In genomic region chr2:231957913-231958763, GRCh38 we compare ENCODE assay signal across 1 cellular context.
TF ChIP-seq lines count a peak whose summit lies in the region.

No MANE protein-coding gene starts in this region.

TF ChIP-seq in HepG2, 621 proteins besides CTCF, POLR2A, EP300 and RAD21 (continued from another document and continues in another):
- 0 out of 2 replicates have a peak, but pooled peaks have one; percentile 48 for TF ChIP-seq POGK (CRISPR knock-in tag; conservative IDR thresholded peaks at IDR 0.05)
- no peak for TF ChIP-seq MIER2 (CRISPR knock-in tag; IDR thresholded peaks at IDR 0.05)
- TF ChIP-seq CBX1 (IDR thresholded peaks at IDR 0.05; ENCODE audit: low read depth): no peak
- peak; percentile 57 for TF ChIP-seq GATAD1 (CRISPR knock-in tag; IDR thresholded peaks at IDR 0.05)
- TF ChIP-seq RFX3 (CRISPR knock-in tag; IDR thresholded peaks at IDR 0.05): no peak
- no peak for TF ChIP-seq ZBTB42 (CRISPR knock-in tag; IDR thresholded peaks at IDR 0.05)
- TF ChIP-seq ZNF431 (CRISPR knock-in tag; IDR thresholded peaks at IDR 0.05; ENCODE audit: borderline replicate concordance, low read depth): no peak
- peak; percentile 75 for TF ChIP-seq THAP11 (CRISPR knock-in tag; IDR thresholded peaks at IDR 0.05)
- TF ChIP-seq, protein P1, sequence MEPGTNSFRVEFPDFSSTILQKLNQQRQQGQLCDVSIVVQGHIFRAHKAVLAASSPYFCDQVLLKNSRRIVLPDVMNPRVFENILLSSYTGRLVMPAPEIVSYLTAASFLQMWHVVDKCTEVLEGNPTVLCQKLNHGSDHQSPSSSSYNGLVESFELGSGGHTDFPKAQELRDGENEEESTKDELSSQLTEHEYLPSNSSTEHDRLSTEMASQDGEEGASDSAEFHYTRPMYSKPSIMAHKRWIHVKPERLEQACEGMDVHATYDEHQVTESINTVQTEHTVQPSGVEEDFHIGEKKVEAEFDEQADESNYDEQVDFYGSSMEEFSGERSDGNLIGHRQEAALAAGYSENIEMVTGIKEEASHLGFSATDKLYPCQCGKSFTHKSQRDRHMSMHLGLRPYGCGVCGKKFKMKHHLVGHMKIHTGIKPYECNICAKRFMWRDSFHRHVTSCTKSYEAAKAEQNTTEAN (CRISPR knock-in tag; conservative IDR thresholded peaks at IDR 0.05): no peak
- TF ChIP-seq, protein P2, sequence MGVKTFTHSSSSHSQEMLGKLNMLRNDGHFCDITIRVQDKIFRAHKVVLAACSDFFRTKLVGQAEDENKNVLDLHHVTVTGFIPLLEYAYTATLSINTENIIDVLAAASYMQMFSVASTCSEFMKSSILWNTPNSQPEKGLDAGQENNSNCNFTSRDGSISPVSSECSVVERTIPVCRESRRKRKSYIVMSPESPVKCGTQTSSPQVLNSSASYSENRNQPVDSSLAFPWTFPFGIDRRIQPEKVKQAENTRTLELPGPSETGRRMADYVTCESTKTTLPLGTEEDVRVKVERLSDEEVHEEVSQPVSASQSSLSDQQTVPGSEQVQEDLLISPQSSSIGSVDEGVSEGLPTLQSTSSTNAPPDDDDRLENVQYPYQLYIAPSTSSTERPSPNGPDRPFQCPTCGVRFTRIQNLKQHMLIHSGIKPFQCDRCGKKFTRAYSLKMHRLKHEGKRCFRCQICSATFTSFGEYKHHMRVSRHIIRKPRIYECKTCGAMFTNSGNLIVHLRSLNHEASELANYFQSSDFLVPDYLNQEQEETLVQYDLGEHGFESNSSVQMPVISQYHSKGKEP (CRISPR knock-in tag; IDR thresholded peaks at IDR 0.05): no peak
- TF ChIP-seq CREB1 (IDR thresholded peaks at IDR 0.05): no peak
- TF ChIP-seq CREB1 (CRISPR knock-in tag; IDR thresholded peaks at IDR 0.05): no peak
- no peak for TF ChIP-seq WIZ (CRISPR knock-in tag; IDR thresholded peaks at IDR 0.05)
- TF ChIP-seq PAF1 (CRISPR knock-in tag; IDR thresholded peaks at IDR 0.05): no peak
- no peak for TF ChIP-seq ZNF792 (CRISPR knock-in tag; IDR thresholded peaks at IDR 0.05)
- TF ChIP-seq PHF8 (CRISPR knock-in tag; IDR thresholded peaks at IDR 0.05): no peak
- TF ChIP-seq CBX2 (IDR thresholded peaks at IDR 0.05; ENCODE audit: low read depth, low read length): no peak
- no peak for TF ChIP-seq CBX2 (CRISPR knock-in tag; IDR thresholded peaks at IDR 0.05; ENCODE audit: low read depth)
- TF ChIP-seq ZNF138 (CRISPR knock-in tag; IDR thresholded peaks at IDR 0.05; ENCODE audit: low read depth): no peak
- TF ChIP-seq, protein P3, sequence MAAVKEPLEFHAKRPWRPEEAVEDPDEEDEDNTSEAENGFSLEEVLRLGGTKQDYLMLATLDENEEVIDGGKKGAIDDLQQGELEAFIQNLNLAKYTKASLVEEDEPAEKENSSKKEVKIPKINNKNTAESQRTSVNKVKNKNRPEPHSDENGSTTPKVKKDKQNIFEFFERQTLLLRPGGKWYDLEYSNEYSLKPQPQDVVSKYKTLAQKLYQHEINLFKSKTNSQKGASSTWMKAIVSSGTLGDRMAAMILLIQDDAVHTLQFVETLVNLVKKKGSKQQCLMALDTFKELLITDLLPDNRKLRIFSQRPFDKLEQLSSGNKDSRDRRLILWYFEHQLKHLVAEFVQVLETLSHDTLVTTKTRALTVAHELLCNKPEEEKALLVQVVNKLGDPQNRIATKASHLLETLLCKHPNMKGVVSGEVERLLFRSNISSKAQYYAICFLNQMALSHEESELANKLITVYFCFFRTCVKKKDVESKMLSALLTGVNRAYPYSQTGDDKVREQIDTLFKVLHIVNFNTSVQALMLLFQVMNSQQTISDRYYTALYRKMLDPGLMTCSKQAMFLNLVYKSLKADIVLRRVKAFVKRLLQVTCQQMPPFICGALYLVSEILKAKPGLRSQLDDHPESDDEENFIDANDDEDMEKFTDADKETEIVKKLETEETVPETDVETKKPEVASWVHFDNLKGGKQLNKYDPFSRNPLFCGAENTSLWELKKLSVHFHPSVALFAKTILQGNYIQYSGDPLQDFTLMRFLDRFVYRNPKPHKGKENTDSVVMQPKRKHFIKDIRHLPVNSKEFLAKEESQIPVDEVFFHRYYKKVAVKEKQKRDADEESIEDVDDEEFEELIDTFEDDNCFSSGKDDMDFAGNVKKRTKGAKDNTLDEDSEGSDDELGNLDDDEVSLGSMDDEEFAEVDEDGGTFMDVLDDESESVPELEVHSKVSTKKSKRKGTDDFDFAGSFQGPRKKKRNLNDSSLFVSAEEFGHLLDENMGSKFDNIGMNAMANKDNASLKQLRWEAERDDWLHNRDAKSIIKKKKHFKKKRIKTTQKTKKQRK (IDR thresholded peaks at IDR 0.05; ENCODE audit: low read length): no peak
- TF ChIP-seq CHCHD3 (CRISPR knock-in tag; IDR thresholded peaks at IDR 0.05): no peak
- no peak for TF ChIP-seq ZNF317 (CRISPR knock-in tag; IDR thresholded peaks at IDR 0.05)
- TF ChIP-seq MIXL1 (CRISPR knock-in tag; IDR thresholded peaks at IDR 0.05): no peak
- no peak for TF ChIP-seq PBX3 (CRISPR knock-in tag; IDR thresholded peaks at IDR 0.05; ENCODE audit: borderline replicate concordance)
- peak; percentile 58; the same call in 1 of the 2 replicates for TF ChIP-seq FOXO1 (CRISPR knock-in tag; IDR thresholded peaks at IDR 0.05)
- no peak for TF ChIP-seq ZNF235 (CRISPR knock-in tag; IDR thresholded peaks at IDR 0.05; ENCODE audit: borderline replicate concordance)
- TF ChIP-seq MATR3 (CRISPR knock-in tag; IDR thresholded peaks at IDR 0.05): no peak
- TF ChIP-seq SMYD3 (CRISPR knock-in tag; IDR thresholded peaks at IDR 0.05): no peak
- no peak for TF ChIP-seq POLR2G (IDR thresholded peaks at IDR 0.05; ENCODE audit: low read depth, low read length)
- TF ChIP-seq HHEX (CRISPR knock-in tag; IDR thresholded peaks at IDR 0.05): no peak
- TF ChIP-seq MIER3 (CRISPR knock-in tag; IDR thresholded peaks at IDR 0.05; ENCODE audit: borderline replicate concordance): no peak; the same call in 1 of the 2 replicates
- no peak for TF ChIP-seq ZEB1 (IDR thresholded peaks at IDR 0.05; ENCODE audit: insufficient replicate concordance, low read depth)
- TF ChIP-seq, protein P4, sequence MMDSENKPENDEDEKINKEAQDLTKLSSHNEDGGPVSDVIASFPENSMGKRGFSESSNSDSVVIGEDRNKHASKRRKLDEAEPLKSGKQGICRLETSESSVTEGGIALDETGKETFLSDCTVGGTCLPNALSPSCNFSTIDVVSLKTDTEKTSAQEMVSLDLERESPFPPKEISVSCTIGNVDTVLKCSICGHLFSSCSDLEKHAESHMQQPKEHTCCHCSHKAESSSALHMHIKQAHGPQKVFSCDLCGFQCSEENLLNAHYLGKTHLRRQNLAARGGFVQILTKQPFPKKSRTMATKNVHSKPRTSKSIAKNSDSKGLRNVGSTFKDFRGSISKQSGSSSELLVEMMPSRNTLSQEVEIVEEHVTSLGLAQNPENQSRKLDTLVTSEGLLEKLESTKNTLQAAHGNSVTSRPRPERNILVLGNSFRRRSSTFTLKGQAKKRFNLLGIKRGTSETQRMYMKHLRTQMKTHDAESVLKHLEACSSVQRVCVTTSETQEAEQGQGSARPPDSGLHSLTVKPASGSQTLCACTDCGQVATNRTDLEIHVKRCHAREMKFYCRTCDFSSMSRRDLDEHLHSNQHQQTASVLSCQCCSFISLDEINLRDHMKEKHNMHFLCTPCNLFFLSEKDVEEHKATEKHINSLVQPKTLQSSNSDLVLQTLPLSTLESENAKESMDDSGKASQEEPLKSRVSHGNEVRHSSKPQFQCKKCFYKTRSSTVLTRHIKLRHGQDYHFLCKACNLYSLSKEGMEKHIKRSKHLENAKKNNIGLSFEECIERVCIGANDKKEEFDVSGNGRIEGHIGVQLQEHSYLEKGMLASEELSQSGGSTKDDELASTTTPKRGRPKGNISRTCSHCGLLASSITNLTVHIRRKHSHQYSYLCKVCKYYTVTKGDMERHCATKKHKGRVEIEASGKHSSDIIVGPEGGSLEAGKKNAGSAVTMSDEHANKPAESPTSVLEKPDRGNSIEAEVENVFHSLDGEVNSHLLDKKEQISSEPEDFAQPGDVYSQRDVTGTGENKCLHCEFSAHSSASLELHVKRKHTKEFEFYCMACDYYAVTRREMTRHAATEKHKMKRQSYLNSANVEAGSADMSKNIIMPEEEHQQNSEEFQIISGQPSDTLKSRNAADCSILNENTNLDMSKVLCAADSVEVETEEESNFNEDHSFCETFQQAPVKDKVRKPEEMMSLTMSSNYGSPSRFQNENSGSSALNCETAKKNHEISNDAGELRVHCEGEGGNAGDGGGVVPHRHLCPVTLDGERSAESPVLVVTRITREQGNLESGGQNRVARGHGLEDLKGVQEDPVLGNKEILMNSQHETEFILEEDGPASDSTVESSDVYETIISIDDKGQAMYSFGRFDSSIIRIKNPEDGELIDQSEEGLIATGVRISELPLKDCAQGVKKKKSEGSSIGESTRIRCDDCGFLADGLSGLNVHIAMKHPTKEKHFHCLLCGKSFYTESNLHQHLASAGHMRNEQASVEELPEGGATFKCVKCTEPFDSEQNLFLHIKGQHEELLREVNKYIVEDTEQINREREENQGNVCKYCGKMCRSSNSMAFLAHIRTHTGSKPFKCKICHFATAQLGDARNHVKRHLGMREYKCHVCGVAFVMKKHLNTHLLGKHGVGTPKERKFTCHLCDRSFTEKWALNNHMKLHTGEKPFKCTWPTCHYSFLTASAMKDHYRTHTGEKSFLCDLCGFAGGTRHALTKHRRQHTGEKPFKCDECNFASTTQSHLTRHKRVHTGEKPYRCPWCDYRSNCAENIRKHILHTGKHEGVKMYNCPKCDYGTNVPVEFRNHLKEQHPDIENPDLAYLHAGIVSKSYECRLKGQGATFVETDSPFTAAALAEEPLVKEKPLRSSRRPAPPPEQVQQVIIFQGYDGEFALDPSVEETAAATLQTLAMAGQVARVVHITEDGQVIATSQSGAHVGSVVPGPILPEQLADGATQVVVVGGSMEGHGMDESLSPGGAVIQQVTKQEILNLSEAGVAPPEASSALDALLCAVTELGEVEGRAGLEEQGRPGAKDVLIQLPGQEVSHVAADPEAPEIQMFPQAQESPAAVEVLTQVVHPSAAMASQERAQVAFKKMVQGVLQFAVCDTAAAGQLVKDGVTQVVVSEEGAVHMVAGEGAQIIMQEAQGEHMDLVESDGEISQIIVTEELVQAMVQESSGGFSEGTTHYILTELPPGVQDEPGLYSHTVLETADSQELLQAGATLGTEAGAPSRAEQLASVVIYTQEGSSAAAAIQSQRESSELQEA (CRISPR knock-in tag; IDR thresholded peaks at IDR 0.05; ENCODE audit: not compliant biosample characterization): no peak
- TF ChIP-seq ZNF709 (CRISPR knock-in tag; IDR thresholded peaks at IDR 0.05): no peak
- no peak for TF ChIP-seq NFIB (CRISPR knock-in tag; IDR thresholded peaks at IDR 0.05; ENCODE audit: borderline replicate concordance)
- TF ChIP-seq ZSCAN20 (CRISPR knock-in tag; IDR thresholded peaks at IDR 0.05; ENCODE audit: borderline replicate concordance): no peak
- TF ChIP-seq ZNF556 (CRISPR knock-in tag; IDR thresholded peaks at IDR 0.05; ENCODE audit: borderline replicate concordance): no peak
- TF ChIP-seq ZNF234 (CRISPR knock-in tag; conservative IDR thresholded peaks at IDR 0.05): no peak
- peak; percentile 61 for TF ChIP-seq ZNF263 (CRISPR knock-in tag; IDR thresholded peaks at IDR 0.05)
- TF ChIP-seq, protein P5, sequence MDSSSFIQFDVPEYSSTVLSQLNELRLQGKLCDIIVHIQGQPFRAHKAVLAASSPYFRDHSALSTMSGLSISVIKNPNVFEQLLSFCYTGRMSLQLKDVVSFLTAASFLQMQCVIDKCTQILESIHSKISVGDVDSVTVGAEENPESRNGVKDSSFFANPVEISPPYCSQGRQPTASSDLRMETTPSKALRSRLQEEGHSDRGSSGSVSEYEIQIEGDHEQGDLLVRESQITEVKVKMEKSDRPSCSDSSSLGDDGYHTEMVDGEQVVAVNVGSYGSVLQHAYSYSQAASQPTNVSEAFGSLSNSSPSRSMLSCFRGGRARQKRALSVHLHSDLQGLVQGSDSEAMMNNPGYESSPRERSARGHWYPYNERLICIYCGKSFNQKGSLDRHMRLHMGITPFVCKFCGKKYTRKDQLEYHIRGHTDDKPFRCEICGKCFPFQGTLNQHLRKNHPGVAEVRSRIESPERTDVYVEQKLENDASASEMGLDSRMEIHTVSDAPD (CRISPR knock-in tag; IDR thresholded peaks at IDR 0.05): no peak
- TF ChIP-seq ZNF780A (CRISPR knock-in tag; IDR thresholded peaks at IDR 0.05): no peak
- TF ChIP-seq NBN (conservative IDR thresholded peaks at IDR 0.05): no peak
- no peak; the same call in 1 of the 2 replicates for TF ChIP-seq SP5 (CRISPR knock-in tag; IDR thresholded peaks at IDR 0.05; ENCODE audit: borderline replicate concordance, low read depth)
- no peak for TF ChIP-seq ZNF468 (CRISPR knock-in tag; IDR thresholded peaks at IDR 0.05)
- TF ChIP-seq ZNF282 (IDR thresholded peaks at IDR 0.05; ENCODE audit: partially characterized antibody): no peak
- TF ChIP-seq, protein P6, sequence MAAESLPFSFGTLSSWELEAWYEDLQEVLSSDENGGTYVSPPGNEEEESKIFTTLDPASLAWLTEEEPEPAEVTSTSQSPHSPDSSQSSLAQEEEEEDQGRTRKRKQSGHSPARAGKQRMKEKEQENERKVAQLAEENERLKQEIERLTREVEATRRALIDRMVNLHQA (CRISPR knock-in tag; IDR thresholded peaks at IDR 0.05): no peak
- no peak for TF ChIP-seq KLF13 (CRISPR knock-in tag; IDR thresholded peaks at IDR 0.05)
- TF ChIP-seq ZBTB21 (CRISPR knock-in tag; IDR thresholded peaks at IDR 0.05): no peak
- TF ChIP-seq NFATC3 (CRISPR knock-in tag; IDR thresholded peaks at IDR 0.05): 0 out of 2 replicates have a peak, but pooled peaks have one; percentile 39
- no peak for TF ChIP-seq FOXM1 (CRISPR knock-in tag; IDR thresholded peaks at IDR 0.05)
